ENCODE assay signal across 23 cellular contexts in the genomic region with DNA sequence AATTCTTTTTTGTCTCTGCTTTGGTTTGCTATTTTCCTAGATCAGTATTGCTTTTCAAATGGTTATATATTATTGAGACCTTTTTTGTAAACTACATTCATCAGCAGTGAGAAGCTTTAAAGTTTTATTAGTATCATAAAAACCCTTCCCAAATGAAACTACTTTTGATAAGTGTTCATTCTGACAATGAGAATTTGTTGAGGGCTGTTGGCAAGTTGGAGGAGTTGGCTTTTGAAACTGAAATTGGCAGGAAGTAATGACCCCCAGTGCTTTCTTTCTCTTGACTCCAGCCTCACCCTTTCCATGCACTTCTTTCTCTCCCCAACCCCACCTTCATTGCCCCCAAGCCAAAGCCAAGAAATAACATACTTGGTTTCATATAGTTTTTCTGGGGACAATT.
DNase-seq lines count a peak whose midpoint lies in the region; ATAC-seq and TF ChIP-seq lines count a peak whose summit lies in the region.
"Had no signal": no experiment of that assay in that cellular context is flagged by ENCODE, and none has a peak within 500 bp of the region (broad histone marks: within the 10 kb centered on the region; RNA-seq: fewer than 3 reads in every experiment).

No MANE protein-coding gene starts in this region.

- in situ Hi-C loops in transverse colon (cut with MboI; ENCODE audit: low pct_ligation_motif_present in 1 of 4, low pct_unique_long_range_greater_than_20kb in 1 of 4, low sequenced_read_pairs in 3 of 4) (no loop called here), KBM-7 (cut with MboI; ENCODE audit: low pct_unique_long_range_greater_than_20kb, low sequenced_read_pairs) (no loop called here)

- H3K4me1 ChIP-seq in transverse colon: peaks cover 0 to 28% (median 6%) of the 10 kb centered on the region in 4 donors

- intact Hi-C loops in natural killer cell (cut with micrococcal nuclease) (no loop called here), transverse colon (cut with DNase I; ENCODE audit: low total_unique reads) (no loop called here)

- POLR2A ChIA-PET in WTC11 (lab: Charles Lee): interaction anchor here (0.7 kb wide), 1 partner anchor 26 kb away, joined by 3 read pairs; no protein-coding TSS in a partner anchor

- TF ChIP-seq CTCF in natural killer cell (IDR thresholded peaks at IDR 0.05) (no peak), WTC11 (IDR thresholded peaks at IDR 0.05) (no peak), endothelial cell (IDR thresholded peaks at IDR 0.05; ENCODE audit: unreplicated experiment) (no peak), transverse colon (IDR thresholded peaks at IDR 0.05) (no peak)

- H3K36me3 Mint-ChIP-seq in natural killer cell (no peaks in the 10 kb centered on the region), WTC11 (no peaks in the 10 kb centered on the region), endothelial cell (ENCODE audit: low read depth, unreplicated experiment) (no peaks in the 10 kb centered on the region)
- H3K36me3 Mint-ChIP-seq in natural killer cell treated with Interleukin-12 subunit alpha and Interleukin-12 subunit beta and Interleukin-15 and Interleukin-18, amount 100 ng/mL, for 72 hours: no peaks in the 10 kb centered on the region

- H3K36me3 ChIP-seq in transverse colon: no peaks in the 10 kb centered on the region
- H3K36me3 ChIP-seq: HAP-1 had no signal

- H3K27ac Mint-ChIP-seq in natural killer cell (no peak overlapping the region), WTC11 (peak overlapping the region; percentile 3; the same call in 1 of the 2 replicates), endothelial cell (ENCODE audit: unreplicated experiment) (peak overlapping the region; percentile 5)
- H3K27ac Mint-ChIP-seq in natural killer cell treated with Interleukin-12 subunit alpha and Interleukin-12 subunit beta and Interleukin-15 and Interleukin-18, amount 100 ng/mL, for 72 hours: no peak overlapping the region
- H3K27ac Mint-ChIP-seq: B cell had no signal

- CTCF ChIA-PET in WTC11 (lab: Charles Lee): interaction anchor here (1.2 kb wide), 1 partner anchor 78 kb away, joined by 3 read pairs; no protein-coding TSS in a partner anchor

- H3K9me3 Mint-ChIP-seq in natural killer cell (no peaks in the 10 kb centered on the region), WTC11 (no peaks in the 10 kb centered on the region), endothelial cell (ENCODE audit: unreplicated experiment) (no peaks in the 10 kb centered on the region)
- no peaks in the 10 kb centered on the region for H3K9me3 Mint-ChIP-seq in natural killer cell treated with Interleukin-12 subunit alpha and Interleukin-12 subunit beta and Interleukin-15 and Interleukin-18, amount 100 ng/mL, for 72 hours

- peak overlapping the region in 3 of 4 donors; percentile 19 to 31 (median 31) for H3K27ac ChIP-seq in transverse colon
- H3K27ac ChIP-seq: 22Rv1, SK-N-MC had no signal

- H3K27me3 Mint-ChIP-seq in natural killer cell (ENCODE audit: low read depth in 2 of 2): peaks cover 11 to 40% of the 10 kb centered on the region in 2 donors
- H3K27me3 Mint-ChIP-seq in natural killer cell treated with Interleukin-12 subunit alpha and Interleukin-12 subunit beta and Interleukin-15 and Interleukin-18, amount 100 ng/mL, for 72 hours: peaks cover 12 to 29% of the 10 kb centered on the region in 2 donors
- H3K27me3 Mint-ChIP-seq in WTC11 (ENCODE audit: low read depth): no peaks in the 10 kb centered on the region
- H3K27me3 Mint-ChIP-seq in endothelial cell (ENCODE audit: unreplicated experiment): no peaks in the 10 kb centered on the region
- H3K27me3 Mint-ChIP-seq: B cell had no signal

- H3K4me1 Mint-ChIP-seq in natural killer cell (peaks cover 39 to 40% of the 10 kb centered on the region in 2 donors), WTC11 (peaks cover 88% of the 10 kb centered on the region), endothelial cell (ENCODE audit: unreplicated experiment) (peaks cover 33% of the 10 kb centered on the region)
- peaks cover 16 to 29% of the 10 kb centered on the region in 2 donors for H3K4me1 Mint-ChIP-seq in natural killer cell treated with Interleukin-12 subunit alpha and Interleukin-12 subunit beta and Interleukin-15 and Interleukin-18, amount 100 ng/mL, for 72 hours (ENCODE audit: low read depth in 2 of 2)
- H3K4me1 Mint-ChIP-seq: B cell had no signal

- no peaks in the 10 kb centered on the region for H3K27me3 ChIP-seq in transverse colon

- H3K4me3 Mint-ChIP-seq in natural killer cell (peak overlapping the region; percentile 13), WTC11 (no peak overlapping the region), endothelial cell (ENCODE audit: unreplicated experiment) (no peak overlapping the region)
- no peak overlapping the region for H3K4me3 Mint-ChIP-seq in natural killer cell treated with Interleukin-12 subunit alpha and Interleukin-12 subunit beta and Interleukin-15 and Interleukin-18, amount 100 ng/mL, for 72 hours
- H3K4me3 Mint-ChIP-seq: B cell had no signal

- TF ChIP-seq POLR2A in transverse colon (IDR thresholded peaks at IDR 0.05): no peak

- H3K9me3 ChIP-seq in transverse colon: no peaks in the 10 kb centered on the region
- H3K9me3 ChIP-seq: HAP-1 had no signal

- ATAC-seq in natural killer cell: no peak
- no peak for ATAC-seq in natural killer cell treated with Interleukin-12 subunit alpha and Interleukin-12 subunit beta and Interleukin-15 and Interleukin-18, amount 100 ng/mL, for 72 hours
- no peak for ATAC-seq in WTC11
- no peak for ATAC-seq in HG02973 (IDR thresholded peaks at IDR 0.05; ENCODE audit: unreplicated experiment)
- no peak for ATAC-seq in HG03378 (IDR thresholded peaks at IDR 0.05; ENCODE audit: unreplicated experiment)
- ATAC-seq: GM12878, HepG2 had no signal

- TF ChIP-seq EP300 in transverse colon (IDR thresholded peaks at IDR 0.05; ENCODE audit: low read depth): no peak

- no peak overlapping the region for H3K4me3 ChIP-seq in transverse colon
- H3K4me3 ChIP-seq: GM12878, HAP-1, SK-N-MC had no signal

- no peak for DNase-seq in natural killer cell
- no peak for DNase-seq in natural killer cell treated with Interleukin-12 subunit alpha and Interleukin-12 subunit beta and Interleukin-15 and Interleukin-18, amount 100 ng/mL, for 72 hours (ENCODE audit: low spot score)
- no peak for DNase-seq in WTC11 (ENCODE audit: low spot score)
- DNase-seq in endothelial cell (ENCODE audit: low spot score): no peak
- no peak for DNase-seq in transverse colon
- no peak for DNase-seq in KBM-7
- DNase-seq: Calu3, GOT3, Kasumi-1, MV-4-11, NCI-H1105, NCI-H1436 treated with DMSO at 0.1 percent for 48 hours, NCI-H187 treated with DMSO at 0.1 percent for 48 hours, NCI-H524 treated with DMSO at 0.1 percent for 48 hours, SIG-M5 had no signal

TF ChIP-seq in WTC11, 78 proteins besides CTCF, POLR2A, EP300 and RAD21:
- TF ChIP-seq MYBL2 (CRISPR knock-in tag; IDR thresholded peaks at IDR 0.05): no peak
- TF ChIP-seq, protein P1, sequence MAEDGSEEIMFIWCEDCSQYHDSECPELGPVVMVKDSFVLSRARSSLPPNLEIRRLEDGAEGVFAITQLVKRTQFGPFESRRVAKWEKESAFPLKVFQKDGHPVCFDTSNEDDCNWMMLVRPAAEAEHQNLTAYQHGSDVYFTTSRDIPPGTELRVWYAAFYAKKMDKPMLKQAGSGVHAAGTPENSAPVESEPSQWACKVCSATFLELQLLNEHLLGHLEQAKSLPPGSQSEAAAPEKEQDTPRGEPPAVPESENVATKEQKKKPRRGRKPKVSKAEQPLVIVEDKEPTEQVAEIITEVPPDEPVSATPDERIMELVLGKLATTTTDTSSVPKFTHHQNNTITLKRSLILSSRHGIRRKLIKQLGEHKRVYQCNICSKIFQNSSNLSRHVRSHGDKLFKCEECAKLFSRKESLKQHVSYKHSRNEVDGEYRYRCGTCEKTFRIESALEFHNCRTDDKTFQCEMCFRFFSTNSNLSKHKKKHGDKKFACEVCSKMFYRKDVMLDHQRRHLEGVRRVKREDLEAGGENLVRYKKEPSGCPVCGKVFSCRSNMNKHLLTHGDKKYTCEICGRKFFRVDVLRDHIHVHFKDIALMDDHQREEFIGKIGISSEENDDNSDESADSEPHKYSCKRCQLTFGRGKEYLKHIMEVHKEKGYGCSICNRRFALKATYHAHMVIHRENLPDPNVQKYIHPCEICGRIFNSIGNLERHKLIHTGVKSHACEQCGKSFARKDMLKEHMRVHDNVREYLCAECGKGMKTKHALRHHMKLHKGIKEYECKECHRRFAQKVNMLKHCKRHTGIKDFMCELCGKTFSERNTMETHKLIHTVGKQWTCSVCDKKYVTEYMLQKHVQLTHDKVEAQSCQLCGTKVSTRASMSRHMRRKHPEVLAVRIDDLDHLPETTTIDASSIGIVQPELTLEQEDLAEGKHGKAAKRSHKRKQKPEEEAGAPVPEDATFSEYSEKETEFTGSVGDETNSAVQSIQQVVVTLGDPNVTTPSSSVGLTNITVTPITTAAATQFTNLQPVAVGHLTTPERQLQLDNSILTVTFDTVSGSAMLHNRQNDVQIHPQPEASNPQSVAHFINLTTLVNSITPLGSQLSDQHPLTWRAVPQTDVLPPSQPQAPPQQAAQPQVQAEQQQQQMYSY (CRISPR knock-in tag; IDR thresholded peaks at IDR 0.05): no peak
- TF ChIP-seq, protein P2, sequence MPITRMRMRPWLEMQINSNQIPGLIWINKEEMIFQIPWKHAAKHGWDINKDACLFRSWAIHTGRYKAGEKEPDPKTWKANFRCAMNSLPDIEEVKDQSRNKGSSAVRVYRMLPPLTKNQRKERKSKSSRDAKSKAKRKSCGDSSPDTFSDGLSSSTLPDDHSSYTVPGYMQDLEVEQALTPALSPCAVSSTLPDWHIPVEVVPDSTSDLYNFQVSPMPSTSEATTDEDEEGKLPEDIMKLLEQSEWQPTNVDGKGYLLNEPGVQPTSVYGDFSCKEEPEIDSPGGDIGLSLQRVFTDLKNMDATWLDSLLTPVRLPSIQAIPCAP (CRISPR knock-in tag; IDR thresholded peaks at IDR 0.05): no peak
- TF ChIP-seq, protein P3, sequence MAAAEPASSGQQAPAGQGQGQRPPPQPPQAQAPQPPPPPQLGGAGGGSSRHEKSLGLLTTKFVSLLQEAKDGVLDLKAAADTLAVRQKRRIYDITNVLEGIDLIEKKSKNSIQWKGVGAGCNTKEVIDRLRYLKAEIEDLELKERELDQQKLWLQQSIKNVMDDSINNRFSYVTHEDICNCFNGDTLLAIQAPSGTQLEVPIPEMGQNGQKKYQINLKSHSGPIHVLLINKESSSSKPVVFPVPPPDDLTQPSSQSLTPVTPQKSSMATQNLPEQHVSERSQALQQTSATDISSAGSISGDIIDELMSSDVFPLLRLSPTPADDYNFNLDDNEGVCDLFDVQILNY (CRISPR knock-in tag; IDR thresholded peaks at IDR 0.05): no peak
- TF ChIP-seq, protein P4, sequence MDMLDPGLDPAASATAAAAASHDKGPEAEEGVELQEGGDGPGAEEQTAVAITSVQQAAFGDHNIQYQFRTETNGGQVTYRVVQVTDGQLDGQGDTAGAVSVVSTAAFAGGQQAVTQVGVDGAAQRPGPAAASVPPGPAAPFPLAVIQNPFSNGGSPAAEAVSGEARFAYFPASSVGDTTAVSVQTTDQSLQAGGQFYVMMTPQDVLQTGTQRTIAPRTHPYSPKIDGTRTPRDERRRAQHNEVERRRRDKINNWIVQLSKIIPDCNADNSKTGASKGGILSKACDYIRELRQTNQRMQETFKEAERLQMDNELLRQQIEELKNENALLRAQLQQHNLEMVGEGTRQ (CRISPR knock-in tag; IDR thresholded peaks at IDR 0.05): no peak

Comparison
In these comparisons a context has a peak if more than half of its experiments do, and no peak if none do; other contexts are left out.
1. H3K27ac Mint-ChIP-seq: peak in WTC11 (single experiment) and endothelial cell (single experiment); none in natural killer cell (0 of 2) and natural killer cell treated with Interleukin-12 subunit alpha and Interleukin-12 subunit beta and Interleukin-15 and Interleukin-18, amount 100 ng/mL, for 72 hours (0 of 2).